8 cellular contexts compared by ENCODE assay signal in genomic region chr4:132227349-132228165, GRCh38.
DNase-seq lines count a peak whose midpoint lies in the region; ATAC-seq, FAIRE-seq and TF ChIP-seq lines count a peak whose summit lies in the region.

No MANE protein-coding gene starts in this region.

- WGBS in K562 (ENCODE audit: insufficient coverage, low coverage, missing lambda C conversion rate), result 7% methylated on average over 17 of the region's 19 CpGs
- no CpG with 5 or more reads among the region's 19 CpGs for WGBS in neuronal stem cell (ENCODE audit: extremely low coverage in 2 of 2, insufficient read length in 2 of 2, insufficient replicate concordance in 1 of 2), 2 donors

- no peak overlapping the region for H2BK120ac ChIP-seq in neuronal stem cell (ENCODE audit: low read depth, low read length)

- H3K79me2 ChIP-seq in K562 (ENCODE audit: control insufficient read depth, insufficient read depth, low read length), result no peaks in the 10 kb centered on the region

- CTCF ChIA-PET in K562 (lab: Yijun Ruan, JAX; ENCODE audit: low intra/inter-chr PET ratio), result no interaction called here

- peak; percentile 9 for DNase-seq in DMS 273 (lab: John Stamatoyannopoulos, UW; ENCODE audit: unreplicated experiment)
- DNase-seq in DMS 273 treated with DMSO at 0.1 percent for 48 hours (lab: John Stamatoyannopoulos, UW), result no peak
- DNase-seq in NAMALWA (ENCODE audit: low spot score), result peak; percentile 13
- DNase-seq in K562 (ENCODE audit: extremely low read depth in 1 of 4, low spot score in 3 of 4), result peak; percentile 5 to 67 (median 10)
- DNase-seq in neuronal stem cell (ENCODE audit: low spot score), result no peak
- no peak for DNase-seq in activated CD8-positive, alpha-beta memory T cell treated with anti-CD3 and anti-CD28 coated beads for 24 hours
- DNase-seq in NK-92 treated with Interleukin-12 subunit alpha and Interleukin-12 subunit beta, amount 100 ng/mL, for 24 hours (lab: John Stamatoyannopoulos, UW), result no peak
- DNase-seq in NCI-H1694 (lab: John Stamatoyannopoulos, UW), result no peak

- H3K4me1 ChIP-seq in K562 (replicated peaks in 1 of 2; ENCODE audit: control insufficient read depth in 2 of 2, insufficient read depth in 2 of 2, low read length in 2 of 2) (no peaks in the 10 kb centered on the region), neuronal stem cell (ENCODE audit: control insufficient read depth in 2 of 2, insufficient read depth in 1 of 2, low read depth in 1 of 2, low read length in 2 of 2) (peaks cover 0 to 2% of the 10 kb centered on the region in 2 donors)

- POLR2A ChIA-PET in K562 (lab: Yijun Ruan, JAX), result no interaction called here

- peak; percentile 44 to 54 (median 52) for TF ChIP-seq CTCF in K562 (IDR thresholded peaks at IDR 0.05 in 2 of 3, conservative IDR thresholded peaks at IDR 0.05 in 1 of 3; ENCODE audit: insufficient read depth in 2 of 3, low read depth in 1 of 3, low read length in 3 of 3)

- H3K36me3 ChIP-seq in K562 (ENCODE audit: control insufficient read depth, insufficient read depth, low read length) (no peaks in the 10 kb centered on the region), neuronal stem cell (replicated peaks in 1 of 2; ENCODE audit: control insufficient read depth in 2 of 2, insufficient read depth in 2 of 2, low read length in 2 of 2) (no peaks in the 10 kb centered on the region)

- no peak for TF ChIP-seq POLR2A in K562 (conservative IDR thresholded peaks at IDR 0.05)

- TF ChIP-seq EP300 in K562 (IDR thresholded peaks at IDR 0.05; ENCODE audit: low read length), result no peak

- peak; percentile 74 to 81 for TF ChIP-seq RAD21 in K562 (CRISPR knock-in tag; conservative IDR thresholded peaks at IDR 0.05 in 1 of 2, IDR thresholded peaks at IDR 0.05 in 1 of 2)

- H3K27me3 ChIP-seq in K562 (ENCODE audit: control insufficient read depth in 2 of 2, insufficient read depth in 2 of 2, low read length in 2 of 2), result no peaks in the 10 kb centered on the region
- no peaks in the 10 kb centered on the region for H3K27me3 ChIP-seq in neuronal stem cell (ENCODE audit: control insufficient read depth in 3 of 3, insufficient read depth in 3 of 3, low read depth in 1 of 3, low read length in 3 of 3)

- H4K20me1 ChIP-seq in K562 (replicated peaks; ENCODE audit: control insufficient read depth, insufficient read depth, low read length), result no peaks in the 10 kb centered on the region

- H3K9ac ChIP-seq in K562 (ENCODE audit: insufficient read depth in 1 of 2, low read depth in 2 of 2, low read length in 2 of 2) (no peak overlapping the region), neuronal stem cell (ENCODE audit: low read depth, low read length, poor library complexity) (no peak overlapping the region)

- H3K4me3 ChIP-seq in K562 (no peak overlapping the region), neuronal stem cell (ENCODE audit: low read length in 2 of 2) (peak overlapping the region in 1 of 2 donors; percentile 50)

- in situ Hi-C loops in K562 (cut with MboI), result no loop called here

- H3K4ac ChIP-seq in neuronal stem cell (ENCODE audit: low read length), result no peak overlapping the region

- H3K9me3 ChIP-seq in K562 (replicated peaks; ENCODE audit: control insufficient read depth, insufficient read depth, low read depth, low read length), result 0 out of 2 replicates have a peak, but pooled peaks cover 2% of the 10 kb centered on the region
- peaks cover 0 to 3% of the 10 kb centered on the region in 2 donors for H3K9me3 ChIP-seq in neuronal stem cell (replicated peaks in 1 of 2; ENCODE audit: control insufficient read depth in 2 of 2, insufficient read depth in 1 of 2, low read depth in 1 of 2, low read length in 2 of 2)

- H3K27ac ChIP-seq in K562 (ENCODE audit: extremely low read depth, low read depth, low read length), result no peak overlapping the region; the same call in 2 of the 3 replicates
- H3K27ac ChIP-seq in neuronal stem cell (replicated peaks; ENCODE audit: low read length), result no peak overlapping the region

- H2AFZ ChIP-seq in K562 (ENCODE audit: low read depth, low read length), result no peak overlapping the region
- H2AFZ ChIP-seq in neuronal stem cell (ENCODE audit: low read length), result peak overlapping the region; percentile 60

- no peak overlapping the region for H3K4me2 ChIP-seq in K562 (ENCODE audit: insufficient read depth, low read length)
- H3K4me2 ChIP-seq in neuronal stem cell (ENCODE audit: insufficient read depth, low read length, poor library complexity, severe bottlenecking), result no peak overlapping the region

- H3K14ac ChIP-seq in neuronal stem cell (ENCODE audit: low read length), result peak overlapping the region; percentile 8

- intact Hi-C loops in K562 (cut with micrococcal nuclease), result no loop called here

- H2AK5ac ChIP-seq in neuronal stem cell (ENCODE audit: low read depth, low read length), result no peak overlapping the region

- H3K18ac ChIP-seq in neuronal stem cell (ENCODE audit: low read length), result no peak overlapping the region

- no peak overlapping the region for H4K8ac ChIP-seq in neuronal stem cell (ENCODE audit: low read depth, low read length)

- BruUV-seq in K562 (replicated peaks; lab: Mats Ljungman, UMichigan), result no TSS peak

- no peaks in the 10 kb centered on the region for H3K9me1 ChIP-seq in K562 (ENCODE audit: control insufficient read depth, insufficient read depth, low read length)

- FAIRE-seq in K562 (lab: Jason Lieb, UNC), result peak; percentile 49

- H2BK12ac ChIP-seq in neuronal stem cell (ENCODE audit: low read length), result no peak overlapping the region

- no peak overlapping the region for H2BK15ac ChIP-seq in neuronal stem cell (ENCODE audit: low read length)

- no peak overlapping the region for H2BK5ac ChIP-seq in neuronal stem cell (ENCODE audit: low read length)

- no peak overlapping the region for H4K91ac ChIP-seq in neuronal stem cell (ENCODE audit: low read depth, low read length, poor library complexity)

- no peak overlapping the region for H3K23ac ChIP-seq in neuronal stem cell (ENCODE audit: low read depth, low read length, poor library complexity)

- ATAC-seq in K562, result peak; percentile 67

- H3K79me1 ChIP-seq in neuronal stem cell (ENCODE audit: low read depth, low read length), result no peaks in the 10 kb centered on the region

TF ChIP-seq in K562, 482 proteins besides CTCF, POLR2A, EP300 and RAD21 (continues in another document):
- TF ChIP-seq ZNF395 (CRISPR knock-in tag; IDR thresholded peaks at IDR 0.05) (no peak), MAFG (tag; conservative IDR thresholded peaks at IDR 0.05) (peak; percentile 61), ZNF121 (CRISPR knock-in tag; conservative IDR thresholded peaks at IDR 0.05) (no peak), SMC3 (conservative IDR thresholded peaks at IDR 0.05; ENCODE audit: insufficient read depth, low read depth, low read length) (0 out of 2 replicates have a peak, but pooled peaks have one; percentile 15), MEIS2 (IDR thresholded peaks at IDR 0.05; ENCODE audit: partially characterized antibody) (peak; percentile 16), PKNOX1 (IDR thresholded peaks at IDR 0.05) (no peak), NR1H2 (CRISPR knock-in tag; IDR thresholded peaks at IDR 0.05) (no peak), FOSL1 (tag; conservative IDR thresholded peaks at IDR 0.05) (peak; percentile 93), ARNT (IDR thresholded peaks at IDR 0.05) (no peak), POLR2AphosphoS5 (IDR thresholded peaks at IDR 0.05; ENCODE audit: control insufficient read depth, insufficient read depth, low read depth, low read length) (no peak), BRD4 (IDR thresholded peaks at IDR 0.05) (no peak), TBL1XR1 (IDR thresholded peaks at IDR 0.05; ENCODE audit: low read length in 2 of 2) (no peak), GABPB2 (CRISPR knock-in tag; conservative IDR thresholded peaks at IDR 0.05) (no peak)
- TF ChIP-seq, protein P1, sequence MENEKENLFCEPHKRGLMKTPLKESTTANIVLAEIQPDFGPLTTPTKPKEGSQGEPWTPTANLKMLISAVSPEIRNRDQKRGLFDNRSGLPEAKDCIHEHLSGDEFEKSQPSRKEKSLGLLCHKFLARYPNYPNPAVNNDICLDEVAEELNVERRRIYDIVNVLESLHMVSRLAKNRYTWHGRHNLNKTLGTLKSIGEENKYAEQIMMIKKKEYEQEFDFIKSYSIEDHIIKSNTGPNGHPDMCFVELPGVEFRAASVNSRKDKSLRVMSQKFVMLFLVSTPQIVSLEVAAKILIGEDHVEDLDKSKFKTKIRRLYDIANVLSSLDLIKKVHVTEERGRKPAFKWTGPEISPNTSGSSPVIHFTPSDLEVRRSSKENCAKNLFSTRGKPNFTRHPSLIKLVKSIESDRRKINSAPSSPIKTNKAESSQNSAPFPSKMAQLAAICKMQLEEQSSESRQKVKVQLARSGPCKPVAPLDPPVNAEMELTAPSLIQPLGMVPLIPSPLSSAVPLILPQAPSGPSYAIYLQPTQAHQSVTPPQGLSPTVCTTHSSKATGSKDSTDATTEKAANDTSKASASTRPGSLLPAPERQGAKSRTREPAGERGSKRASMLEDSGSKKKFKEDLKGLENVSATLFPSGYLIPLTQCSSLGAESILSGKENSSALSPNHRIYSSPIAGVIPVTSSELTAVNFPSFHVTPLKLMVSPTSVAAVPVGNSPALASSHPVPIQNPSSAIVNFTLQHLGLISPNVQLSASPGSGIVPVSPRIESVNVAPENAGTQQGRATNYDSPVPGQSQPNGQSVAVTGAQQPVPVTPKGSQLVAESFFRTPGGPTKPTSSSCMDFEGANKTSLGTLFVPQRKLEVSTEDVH (IDR thresholded peaks at IDR 0.05; ENCODE audit: low read depth, partially characterized antibody), result no peak

Comparison
In these comparisons a context has a peak if more than half of its experiments do, and no peak if none do; other contexts are left out.
1. DNase-seq: peak in DMS 273 (single experiment), NAMALWA (single experiment) and K562 (4 of 4); none in DMS 273 treated with DMSO at 0.1 percent for 48 hours (single experiment), neuronal stem cell (single experiment), activated CD8-positive, alpha-beta memory T cell treated with anti-CD3 and anti-CD28 coated beads for 24 hours (single experiment), NK-92 treated with Interleukin-12 subunit alpha and Interleukin-12 subunit beta, amount 100 ng/mL, for 24 hours (single experiment) and NCI-H1694 (single experiment).